ENCODE assay signal across 16 cellular contexts in the genomic region with DNA sequence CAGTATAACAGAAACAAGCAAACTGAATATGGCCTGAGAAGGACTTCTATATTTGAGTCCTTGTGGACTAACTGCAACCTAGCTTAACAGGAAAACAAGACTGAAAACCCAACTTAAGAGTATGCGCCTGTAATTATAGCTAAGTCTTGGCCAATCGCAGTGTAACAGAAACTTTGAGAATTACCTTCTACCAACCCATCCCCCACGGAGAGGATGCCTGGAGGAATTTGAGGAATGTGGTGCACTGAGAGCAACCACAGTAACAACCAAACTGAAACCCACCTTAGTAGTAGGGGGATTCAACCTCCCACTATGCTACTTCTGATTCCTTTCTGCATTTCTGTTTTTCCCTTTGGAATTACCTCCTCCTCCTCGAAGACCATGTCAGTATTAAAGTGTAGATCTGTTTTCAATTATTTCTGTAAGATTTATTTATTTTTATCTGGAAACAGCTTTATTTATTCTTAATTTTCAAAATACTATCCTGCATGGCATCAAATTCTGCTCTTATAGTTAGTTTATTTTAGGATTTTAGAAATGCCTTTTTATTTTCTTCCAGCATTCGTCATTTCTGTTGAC.
DNase-seq lines count a peak whose midpoint lies in the region; ATAC-seq and TF ChIP-seq lines count a peak whose summit lies in the region.
"Had no signal": no experiment of that assay in that cellular context is flagged by ENCODE, and none has a peak within 500 bp of the region (broad histone marks: within the 10 kb centered on the region; RNA-seq: fewer than 3 reads in every experiment).

No MANE protein-coding gene starts in this region.

- no peak for ATAC-seq in GM21723 (IDR thresholded peaks at IDR 0.05; ENCODE audit: unreplicated experiment)
- no peak for ATAC-seq in HG02938 (IDR thresholded peaks at IDR 0.05; ENCODE audit: unreplicated experiment)
- ATAC-seq: Right ventricle myocardium inferior had no signal

- no peaks in the 10 kb centered on the region for H3K79me2 ChIP-seq in smooth muscle cell (ENCODE audit: low read depth)

- H3K36me3 ChIP-seq in NT2/D1 (ENCODE audit: insufficient read depth, insufficient read length, low read length) (no peaks in the 10 kb centered on the region), smooth muscle cell (ENCODE audit: low read depth) (no peaks in the 10 kb centered on the region)
- H3K36me3 ChIP-seq: Peyer's patch had no signal

- no peak overlapping the region for H3K27ac ChIP-seq in smooth muscle cell (ENCODE audit: low read depth)
- H3K27ac ChIP-seq: Peyer's patch had no signal

- H3K4me3 ChIP-seq in NT2/D1 (ENCODE audit: insufficient read length, low read depth) (no peak overlapping the region), smooth muscle cell (no peak overlapping the region)
- H3K4me3 ChIP-seq: Peyer's patch had no signal

- peak overlapping the region; percentile 14 for H2AFZ ChIP-seq in smooth muscle cell (ENCODE audit: low read depth)

- H3K4me2 ChIP-seq in smooth muscle cell, result no peak overlapping the region

- H3K27me3 ChIP-seq in NT2/D1 (ENCODE audit: insufficient read depth, insufficient read length) (no peaks in the 10 kb centered on the region), smooth muscle cell (ENCODE audit: low read depth) (no peaks in the 10 kb centered on the region)
- H3K27me3 ChIP-seq: Peyer's patch had no signal

- H3F3A ChIP-seq in smooth muscle cell (ENCODE audit: low read depth), result peaks cover 2% of the 10 kb centered on the region

- WGBS in smooth muscle cell (ENCODE audit: low lambda C conversion rate), result 46% methylated on average over 5 of the region's 5 CpGs

- H3K9me3 ChIP-seq in NT2/D1 (ENCODE audit: insufficient read depth, low read length) (peaks cover 10% of the 10 kb centered on the region; the same call in 1 of the 2 replicates), smooth muscle cell (replicated peaks; ENCODE audit: low read depth) (no peaks in the 10 kb centered on the region)
- H3K9me3 ChIP-seq: Peyer's patch had no signal

- H3K4me1 ChIP-seq in NT2/D1 (ENCODE audit: insufficient read depth, insufficient read length) (no peaks in the 10 kb centered on the region), smooth muscle cell (ENCODE audit: low read depth) (peaks cover 13% of the 10 kb centered on the region)
- H3K4me1 ChIP-seq: Peyer's patch had no signal

- H4K20me1 ChIP-seq in smooth muscle cell (ENCODE audit: low read depth), result no peaks in the 10 kb centered on the region

- DNase-seq in NT2/D1 (ENCODE audit: low read depth, low spot score) (peak; percentile 68), iPS DF 19.7 (ENCODE audit: low read depth, low spot score) (peak; percentile 90), left kidney (ENCODE audit: low read depth, low spot score) (peak; percentile 61), smooth muscle cell (lab: John Stamatoyannopoulos, UW; ENCODE audit: unreplicated experiment) (no peak), GOT3 (lab: John Stamatoyannopoulos, UW) (no peak), NCI-H2227 (lab: John Stamatoyannopoulos, UW; ENCODE audit: unreplicated experiment) (no peak)
- DNase-seq: COR-L47, Kasumi-1, NCI-H1105, NCI-H1694, NCI-H226, NCI-H524 treated with DMSO at 0.1 percent for 48 hours, Peyer's patch had no signal

- H3K9ac ChIP-seq in NT2/D1 (ENCODE audit: insufficient read length, low read depth) (no peak overlapping the region), smooth muscle cell (ENCODE audit: low read depth) (no peak overlapping the region)

- no peak for TF ChIP-seq CTCF in smooth muscle cell (IDR thresholded peaks at IDR 0.05; ENCODE audit: borderline replicate concordance, insufficient read depth, poor library complexity, severe bottlenecking)

Comparison
In these comparisons a context has a peak if more than half of its experiments do, and no peak if none do; other contexts are left out.
1. DNase-seq: peak in NT2/D1 (single experiment), iPS DF 19.7 (single experiment) and left kidney (single experiment); none in smooth muscle cell (single experiment), GOT3 (single experiment) and NCI-H2227 (single experiment).